ENCODE assay signal across 32 cellular contexts in the genomic region with DNA sequence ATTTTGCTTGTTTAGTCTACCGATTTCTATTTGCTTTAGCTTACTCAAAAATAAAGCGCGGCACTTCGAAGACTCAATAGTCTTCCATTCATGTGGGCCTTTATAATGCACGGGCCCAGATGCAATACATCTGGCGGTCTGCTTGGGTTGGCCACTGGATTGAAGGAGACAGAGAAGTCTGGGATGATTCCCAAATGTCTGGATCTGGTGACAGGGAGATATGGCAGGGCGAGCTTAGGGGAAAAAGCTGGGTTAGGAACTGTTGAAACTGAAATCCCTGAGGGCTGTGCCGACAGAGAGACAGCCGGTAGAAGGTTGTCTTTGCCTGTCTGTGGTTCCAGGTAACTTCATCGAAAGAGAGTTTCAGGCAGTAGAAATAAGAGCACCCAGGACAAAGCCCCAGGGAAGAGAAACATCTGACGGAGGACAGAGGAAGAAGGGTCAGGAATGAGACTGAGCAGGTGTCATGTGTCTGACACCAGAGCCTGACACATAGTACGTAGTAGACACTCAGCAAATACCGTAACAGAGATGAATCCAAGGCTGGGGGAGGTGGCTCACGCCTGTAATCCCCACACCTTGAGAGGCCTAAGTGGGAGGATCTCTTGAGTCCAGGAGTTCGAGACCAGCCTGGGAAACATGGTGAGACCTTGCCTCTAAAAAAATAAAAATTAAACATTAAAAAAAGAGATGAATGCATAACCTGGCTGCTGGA. TPM values are rescaled to one million over a fixed set of nuclear protein-coding genes. Genes with fewer than 3 reads are reported as not detected.
"Had no signal": no experiment of that assay in that cellular context is flagged by ENCODE, and none has a peak within 500 bp of the region (broad histone marks: within the 10 kb centered on the region; RNA-seq: fewer than 3 reads in every experiment).

No MANE protein-coding gene starts in this region.

- H3K4me3 ChIP-seq: pancreas, prostate gland, smooth muscle cell, suprapubic skin, tibial artery had no signal

- ATAC-seq: activated CD8-positive, alpha-beta memory T cell treated with anti-CD3 and anti-CD28 coated beads, Interleukin-2, amount 10 ng/mL, durations not matched to agents 7 days and 5 days; activated CD8-positive, alpha-beta T cell treated with anti-CD3 and anti-CD28 coated beads, Interleukin-2, amount 10 ng/mL, durations not matched to agents 7 days and 5 days; activated naive CD4-positive, alpha-beta T cell treated with anti-CD3 and anti-CD28 coated beads, Interleukin-2, amount 50 U/mL, for 72 hours; activated T-cell treated with anti-CD3 and anti-CD28 coated beads, Interleukin-2, amount 50 U/mL, for 72 hours; pancreas; stimulated activated naive B cell treated with anti-CD40 and anti-IgM and Interleukin-4, amounts not matched to agents 10 μg/mL and 1 μg/mL and 100 μg/mL, for 72 hours; WTC11 had no signal

- H3K27ac ChIP-seq: pancreas, prostate gland, suprapubic skin, tibial artery had no signal

- FAIRE-seq: bronchial epithelial cell, colon, pancreas had no signal

- H3K36me3 ChIP-seq: pancreas, prostate gland, suprapubic skin, tibial artery had no signal

- H3K9me3 ChIP-seq: pancreas, prostate gland, suprapubic skin, tibial artery had no signal

- DNase-seq: activated CD8-positive, alpha-beta memory T cell treated with anti-CD3 and anti-CD28 coated beads, Interleukin-2, amount 10 ng/mL, durations not matched to agents 7 days and 5 days; activated CD8-positive, alpha-beta T cell treated with anti-CD3 and anti-CD28 coated beads, Interleukin-2, amount 10 ng/mL, durations not matched to agents 7 days and 5 days; activated naive CD4-positive, alpha-beta T cell; activated T-cell treated with anti-CD3 and anti-CD28 coated beads for 4 hours; activated T-cell treated with anti-CD3 and anti-CD28 coated beads, Interleukin-2, amount 50 U/mL, for 72 hours; anterior cingulate cortex; effector memory CD4-positive, alpha-beta T cell; erythroblast; head of caudate nucleus; mammary epithelial cell; naive B cell; nucleus accumbens; pancreas; retina; stimulated activated CD4-positive, alpha-beta T cell treated with anti-CD3 and anti-CD28 coated beads, Interleukin-1b, Interleukin-23, amount 100 ng/mL, for 48 hours; stimulated activated naive B cell treated with anti-CD40 and anti-IgM and Interleukin-4, amounts not matched to agents 10 μg/mL and 1 μg/mL and 100 μg/mL, for 72 hours; T-helper 2 cell; tibial artery had no signal

- H3K27me3 ChIP-seq: pancreas, suprapubic skin, tibial artery had no signal

- H3K4me1 ChIP-seq: prostate gland, suprapubic skin, tibial artery had no signal

RNA-seq across cellular contexts. Expression of a gene that starts 13.6 kb away (rescaled TPM):
- total RNA-seq: activated CD8-positive, alpha-beta memory T cell treated with anti-CD3 and anti-CD28 coated beads, Interleukin-2, amount 10 ng/mL, durations not matched to agents 7 days and 5 days; activated CD8-positive, alpha-beta T cell treated with anti-CD3 and anti-CD28 coated beads, Interleukin-2, amount 10 ng/mL, durations not matched to agents 7 days and 5 days; activated naive CD4-positive, alpha-beta T cell treated with anti-CD3 and anti-CD28 coated beads, Interleukin-2, amount 50 U/mL, for 72 hours; activated T-cell treated with anti-CD3 and anti-CD28 coated beads, Interleukin-2, amount 50 U/mL, for 72 hours; bronchial epithelial cell; dermis microvascular lymphatic vessel endothelial cell; fibroblast of lung; fibroblast of villous mesenchyme; liver had no signal
- polyA plus RNA-seq: fibroblast of lung had no signal

RNA-seq across cellular contexts. Expression of a gene that starts 30.2 kb away (rescaled TPM):
- total RNA-seq: activated CD8-positive, alpha-beta memory T cell treated with anti-CD3 and anti-CD28 coated beads, Interleukin-2, amount 10 ng/mL, durations not matched to agents 7 days and 5 days; activated CD8-positive, alpha-beta T cell treated with anti-CD3 and anti-CD28 coated beads, Interleukin-2, amount 10 ng/mL, durations not matched to agents 7 days and 5 days; activated naive CD4-positive, alpha-beta T cell treated with anti-CD3 and anti-CD28 coated beads, Interleukin-2, amount 50 U/mL, for 72 hours; activated T-cell treated with anti-CD3 and anti-CD28 coated beads, Interleukin-2, amount 50 U/mL, for 72 hours; bronchial epithelial cell; dermis microvascular lymphatic vessel endothelial cell; fibroblast of lung; fibroblast of villous mesenchyme; kidney epithelial cell; liver; mammary epithelial cell; neural crest cell; pancreas; smooth muscle cell; suprapubic skin; ureter; WTC11 had no signal
- polyA plus RNA-seq: fibroblast of lung, liver, mammary epithelial cell, pancreas, smooth muscle cell had no signal
